In the genomic region with DNA sequence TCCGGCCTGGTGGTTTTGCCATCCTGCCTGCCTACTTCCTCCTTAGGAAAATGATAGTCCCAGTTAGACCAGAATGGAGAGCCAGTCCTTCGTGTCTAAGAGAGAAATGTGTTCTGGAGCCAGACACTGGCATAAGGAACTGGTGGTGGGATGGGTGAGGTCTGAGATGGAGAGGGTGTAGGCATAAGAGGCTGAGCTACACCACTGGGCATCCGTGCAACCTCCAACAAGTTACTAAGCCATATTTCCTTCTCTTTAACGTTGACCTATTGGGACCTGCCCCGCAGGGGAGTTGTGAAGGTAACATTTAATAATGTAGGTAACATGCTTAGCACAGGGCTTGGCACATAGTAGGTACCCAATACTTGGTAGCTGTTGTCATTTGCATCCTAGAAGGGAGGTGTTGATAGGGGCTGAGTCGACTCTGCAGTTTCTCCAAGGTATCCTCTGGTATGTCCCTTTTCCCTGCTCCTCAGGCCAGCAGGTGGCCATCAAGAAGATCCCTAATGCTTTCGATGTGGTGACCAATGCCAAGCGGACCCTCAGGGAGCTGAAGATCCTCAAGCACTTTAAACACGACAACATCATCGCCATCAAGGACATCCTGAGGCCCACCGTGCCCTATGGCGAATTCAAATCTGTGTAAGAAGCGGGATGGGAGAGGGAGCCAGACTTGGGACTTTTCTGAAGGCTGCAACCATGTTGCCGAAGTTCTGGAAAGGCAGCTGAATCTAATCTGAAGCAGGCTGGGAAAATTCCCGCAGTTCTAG, we compare ENCODE assay signal across 11 cellular contexts. TPM values are rescaled to one million over a fixed set of nuclear protein-coding genes. Genes with fewer than 3 reads are reported as not detected.
DNase-seq lines count a peak whose midpoint lies in the region; ATAC-seq, FAIRE-seq and TF ChIP-seq lines count a peak whose summit lies in the region.
"Had no signal": no experiment of that assay in that cellular context is flagged by ENCODE, and none has a peak within 500 bp of the region (broad histone marks: within the 10 kb centered on the region; RNA-seq: fewer than 3 reads in every experiment).

No MANE protein-coding gene starts in this region.

- no peaks in the 10 kb centered on the region for H3K9me3 Mint-ChIP-seq in activated T-cell treated with anti-CD3 and anti-CD28 coated beads, Interleukin-2, amount 50 U/mL, for 72 hours
- no peaks in the 10 kb centered on the region for H3K9me3 Mint-ChIP-seq in type B pancreatic cell

- no peak for TF ChIP-seq EP300 in GM12878 (IDR thresholded peaks at IDR 0.05; ENCODE audit: borderline replicate concordance in 1 of 2, control insufficient read depth in 1 of 2, low read depth in 2 of 2, low read length in 2 of 2)

- CTCF ChIA-PET in GM12878 (lab: Yijun Ruan, JAX), result interaction anchor here (1.7 kb wide), 1 partner anchor 17 kb away, joined by 8 read pairs; a partner anchor contains a TSS

- no peaks in the 10 kb centered on the region for H3K27me3 Mint-ChIP-seq in activated T-cell treated with anti-CD3 and anti-CD28 coated beads, Interleukin-2, amount 50 U/mL, for 72 hours (ENCODE audit: low read depth)
- H3K27me3 Mint-ChIP-seq in type B pancreatic cell, result no peaks in the 10 kb centered on the region

- POLR2A ChIA-PET in GM12878 (lab: Charles Lee), result interaction anchor here (1.5 kb wide), 1 partner anchor 17 kb away, joined by 3 read pairs; no protein-coding TSS in a partner anchor

- H3K4me1 ChIP-seq in GM12878 (ENCODE audit: control insufficient read depth, insufficient read depth, low read length) (no peaks in the 10 kb centered on the region), lung (ENCODE audit: control insufficient read depth in 2 of 2, insufficient read depth in 2 of 2, low read length in 2 of 2) (peaks cover 3 to 4% of the 10 kb centered on the region in 2 donors)

- no peak for TF ChIP-seq RAD21 in GM12878 (IDR thresholded peaks at IDR 0.05; ENCODE audit: insufficient read depth, low read depth, low read length)

- no peak overlapping the region for H3K27ac ChIP-seq in GM12878 (ENCODE audit: control insufficient read depth, insufficient read depth)
- H3K27ac ChIP-seq in lung (ENCODE audit: low read depth in 1 of 2, low read length in 1 of 2), result peak overlapping the region in 1 of 2 donors; percentile 99

- BruUV-seq in GM12878 (replicated peaks; lab: Mats Ljungman, UMichigan), result TSS peak; percentile 59

- TF ChIP-seq CTCF in GM12878 (IDR thresholded peaks at IDR 0.05 in 2 of 3, conservative IDR thresholded peaks at IDR 0.05 in 1 of 3; ENCODE audit: control insufficient read depth in 2 of 3, extremely low read depth in 1 of 3, insufficient read depth in 1 of 3, low read depth in 3 of 3, low read length in 3 of 3) (no peak), lung (IDR thresholded peaks at IDR 0.05; ENCODE audit: control extremely low read depth, extremely low read depth) (no peak), type B pancreatic cell (conservative IDR thresholded peaks at IDR 0.05) (no peak)

- peaks cover 26% of the 10 kb centered on the region for H3K4me1 Mint-ChIP-seq in activated T-cell treated with anti-CD3 and anti-CD28 coated beads, Interleukin-2, amount 50 U/mL, for 72 hours (ENCODE audit: low read depth)
- peaks cover 37% of the 10 kb centered on the region for H3K4me1 Mint-ChIP-seq in type B pancreatic cell (ENCODE audit: unreplicated experiment)

- intact Hi-C loops in GM12878 (cut with micrococcal nuclease; ENCODE audit: unreplicated experiment), result loop anchor here (5.0 kb wide), 1 partner anchor 83 kb away; no protein-coding TSS in a partner anchor

- TF ChIP-seq POLR2A in GM12878 (IDR thresholded peaks at IDR 0.05; ENCODE audit: low read depth, low read length), result no peak

- RAD21 ChIA-PET in GM12878 (lab: Charles Lee; ENCODE audit: unreplicated experiment), result no interaction called here

- peak overlapping the region; percentile 90 to 100 for H3K4me3 Mint-ChIP-seq in activated T-cell treated with anti-CD3 and anti-CD28 coated beads, Interleukin-2, amount 50 U/mL, for 72 hours
- peak overlapping the region; percentile 98 for H3K4me3 Mint-ChIP-seq in type B pancreatic cell

- FAIRE-seq in GM12878 (lab: Jason Lieb, UNC), result no peak
- FAIRE-seq: endometrium had no signal

- H3K79me2 ChIP-seq in GM12878 (ENCODE audit: control insufficient read depth, insufficient read depth, low read length), result peaks cover 4% of the 10 kb centered on the region

- H3K4me3 ChIP-seq in GM12878, result peak overlapping the region; percentile 87; the same call in 1 of the 2 replicates
- H3K4me3 ChIP-seq in lung, result peak overlapping the region; percentile 91

- H3K27ac Mint-ChIP-seq in activated T-cell treated with anti-CD3 and anti-CD28 coated beads, Interleukin-2, amount 50 U/mL, for 72 hours, result no peak overlapping the region
- peak overlapping the region; percentile 99 for H3K27ac Mint-ChIP-seq in type B pancreatic cell

- DNase-seq in activated T-cell treated with anti-CD3 and anti-CD28 coated beads, Interleukin-2, amount 50 U/mL, for 72 hours, result no peak
- DNase-seq in activated T-cell treated with anti-CD3 and anti-CD28 coated beads for 4 hours (no peak), GM12878 (ENCODE audit: low read depth, low spot score) (no peak), lung (ENCODE audit: low spot score) (no peak), type B pancreatic cell (ENCODE audit: extremely low spot score, unreplicated experiment) (no peak), NOMO-1 (lab: John Stamatoyannopoulos, UW; ENCODE audit: unreplicated experiment in 2 of 2) (no peak)

- H3K27me3 ChIP-seq in GM12878 (replicated peaks in 1 of 2; ENCODE audit: control insufficient read depth in 2 of 2, insufficient read depth in 2 of 2, low read length in 1 of 2) (no peaks in the 10 kb centered on the region), lung (ENCODE audit: control insufficient read depth, insufficient read depth) (no peaks in the 10 kb centered on the region)

- peak overlapping the region; percentile 78 for H3K4me2 ChIP-seq in GM12878 (ENCODE audit: control insufficient read depth, insufficient read depth)

- no peak overlapping the region for H2AFZ ChIP-seq in GM12878 (ENCODE audit: control insufficient read depth, low read depth, low read length)

- no peak for ATAC-seq in activated T-cell treated with anti-CD3 and anti-CD28 coated beads, Interleukin-2, amount 50 U/mL, for 72 hours (replicated peaks in 1 of 2)
- ATAC-seq in GM12878 (no peak), lung (ENCODE audit: insufficient read depth, low FRiP score) (no peak), HG02884 (IDR thresholded peaks at IDR 0.05; ENCODE audit: unreplicated experiment) (no peak), HG02840 (IDR thresholded peaks at IDR 0.05; ENCODE audit: low FRiP score, unreplicated experiment) (no peak)

- H3K36me3 Mint-ChIP-seq in activated T-cell treated with anti-CD3 and anti-CD28 coated beads, Interleukin-2, amount 50 U/mL, for 72 hours (ENCODE audit: insufficient read depth in 2 of 2), result peaks cover 0 to 4% of the 10 kb centered on the region in 2 donors
- peaks cover 13% of the 10 kb centered on the region for H3K36me3 Mint-ChIP-seq in type B pancreatic cell

- WGBS in GM12878 (ENCODE audit: insufficient coverage, insufficient replicate concordance, low lambda C conversion rate, missing lambda C conversion rate), result 88% methylated on average over 15 of the region's 15 CpGs
- 76 to 80% methylated on average over 15 of the region's 15 CpGs for WGBS in lung, 2 donors

- H3K36me3 ChIP-seq in GM12878 (ENCODE audit: control insufficient read depth in 2 of 2, insufficient read depth in 2 of 2, low read length in 1 of 2) (peaks cover 4 to 18% of the 10 kb centered on the region in 2 experiments), lung (ENCODE audit: control insufficient read depth in 2 of 2, insufficient read depth in 2 of 2, low read length in 2 of 2) (peaks cover 3 to 45% of the 10 kb centered on the region in 2 donors)

- H3K9me3 ChIP-seq in GM12878 (replicated peaks; ENCODE audit: control insufficient read depth, insufficient read depth, low read length) (no peaks in the 10 kb centered on the region), lung (ENCODE audit: control insufficient read depth in 2 of 2, insufficient read depth in 1 of 2, low read length in 1 of 2) (peaks cover 0 to 2% of the 10 kb centered on the region in 2 donors)

- no peaks in the 10 kb centered on the region for H4K20me1 ChIP-seq in GM12878 (ENCODE audit: control insufficient read depth, insufficient read depth)

- peak overlapping the region; percentile 64 for H3K9ac ChIP-seq in GM12878 (ENCODE audit: control insufficient read depth, insufficient read depth, low read length)

- in situ Hi-C loops in GM12878 (cut with MboI), result no loop called here

- SMC1A ChIA-PET in GM12878 (lab: Charles Lee; ENCODE audit: uncharacterized antibody, unreplicated experiment), result interaction anchor here (1.0 kb wide), 1 partner anchor 18 kb away, joined by 3 read pairs; no protein-coding TSS in a partner anchor

RNA-seq across cellular contexts. Expression of a gene that starts 1.2 kb away (rescaled TPM):
- 10 to 100 TPM; 13.6 to 16.7 TPM for total RNA-seq in activated T-cell treated with anti-CD3 and anti-CD28 coated beads, Interleukin-2, amount 50 U/mL, for 72 hours
- total RNA-seq in GM12878 (2013; cell fraction: nucleolus; rRNA removed), result 20.9 and 25.3 TPM in 2 replicates
- total RNA-seq in GM12878 (2014; rRNA removed) (2.1 and 3.7 TPM in 2 replicates), GM12878 (2014; rRNA removed; fragmentation: Illumina TruSeq; extraction: Trizol) (2.1 and 2.7 TPM in 2 replicates), GM12878 (2021) (11.1 and 13.5 TPM in 2 replicates), lung (10 to 100 TPM; 21.6 to 45.7 TPM), type B pancreatic cell (ENCODE audit: low replicate concordance) (32.1 and 44.3 TPM in 2 replicates)
- 6.9 TPM for polyA plus RNA-seq in GM12878 (2011; ENCODE audit: low read depth)
- polyA plus RNA-seq in GM12878 (2011; rRNA removed) (1.6 and 3.2 TPM in 2 replicates), GM12878 (2014; fragmentation: Illumina TruSeq; extraction: Trizol) (5.1 and 7.8 TPM in 2 replicates), GM12878 (2014; fragmentation: Nextera tagmentation; extraction: Ambion mirVana) (1 to 10 TPM in 1 of 2 experiments, under 1 TPM in 1; 0.37 to 1.3 TPM), GM12878 (2014; rRNA removed) (7.6 and 12.0 TPM in 2 replicates), GM12878 (2016; fragmentation: Nextera tagmentation; extraction: Ambion mirVana) (10 to 100 TPM in 1 of 2 experiments, 1 to 10 TPM in 1; 8.2 to 11.1 TPM), lung (10 to 100 TPM; 13.7 to 23.9 TPM)
- polyA plus RNA-seq in GM12878 (2011; cell fraction: cytosol; rRNA removed), result 4.5 and 5.4 TPM in 2 replicates
- 15.6 and 17.1 TPM in 2 replicates for polyA plus RNA-seq in GM12878 (2011; cell fraction: nucleus; rRNA removed)
- polyA plus RNA-seq in GM12878 (2012), result 7.0 and 10.0 TPM in 2 replicates
- 11.0 and 17.0 TPM in 2 replicates for polyA minus RNA-seq in GM12878 (2011; rRNA and poly(A)+ RNA removed)
- polyA minus RNA-seq in GM12878 (2011; cell fraction: cytosol; rRNA and poly(A)+ RNA removed), result 6.4 TPM in 2 replicates
- polyA minus RNA-seq in GM12878 (2011; cell fraction: nucleus; rRNA and poly(A)+ RNA removed), result 19.1 and 30.2 TPM in 2 replicates

RNA-seq across cellular contexts. Expression of a gene that starts 7.5 kb away (rescaled TPM):
- total RNA-seq in activated T-cell treated with anti-CD3 and anti-CD28 coated beads, Interleukin-2, amount 50 U/mL, for 72 hours, result under 1 TPM; 0.44 to 0.82 TPM
- total RNA-seq in GM12878 (2013; cell fraction: nucleolus; rRNA removed), result not detected in 2 replicates
- not detected in 2 replicates for total RNA-seq in GM12878 (2014; rRNA removed)
- not detected in 2 replicates for total RNA-seq in GM12878 (2014; rRNA removed; fragmentation: Illumina TruSeq; extraction: Trizol)
- total RNA-seq in GM12878 (2021), result 0.13 and 0.28 TPM in 2 replicates
- not detected for polyA plus RNA-seq in GM12878 (2011; ENCODE audit: low read depth)
- polyA plus RNA-seq in GM12878 (2011; rRNA removed), result not detected in 2 replicates
- not detected in 2 replicates for polyA plus RNA-seq in GM12878 (2011; cell fraction: cytosol; rRNA removed)
- polyA plus RNA-seq in GM12878 (2011; cell fraction: nucleus; rRNA removed), result not detected in 2 replicates
- not detected in 2 replicates for polyA plus RNA-seq in GM12878 (2012)
- polyA plus RNA-seq in GM12878 (2014; fragmentation: Illumina TruSeq; extraction: Trizol), result not detected in 2 replicates
- polyA plus RNA-seq in GM12878 (2014; fragmentation: Nextera tagmentation; extraction: Ambion mirVana), result not detected
- not detected in 2 replicates for polyA plus RNA-seq in GM12878 (2014; rRNA removed)
- under 1 TPM; 0.08 to 0.09 TPM for polyA plus RNA-seq in GM12878 (2016; fragmentation: Nextera tagmentation; extraction: Ambion mirVana)
- polyA minus RNA-seq in GM12878 (2011; rRNA and poly(A)+ RNA removed), result not detected in 2 replicates
- polyA minus RNA-seq in GM12878 (2011; cell fraction: cytosol; rRNA and poly(A)+ RNA removed), result not detected in 2 replicates
- polyA minus RNA-seq in GM12878 (2011; cell fraction: nucleus; rRNA and poly(A)+ RNA removed), result not detected in 2 replicates
- total RNA-seq in lung, result 100 to 1,000 TPM; 108 to 156 TPM
- polyA plus RNA-seq in lung, result 10 to 100 TPM; 45.7 to 76.4 TPM
- 2.6 and 18.0 TPM in 2 replicates for total RNA-seq in type B pancreatic cell (ENCODE audit: low replicate concordance)
- total RNA-seq: G401 had no signal

RNA-seq across cellular contexts. Expression of a gene that starts 17.0 kb away (rescaled TPM):
- total RNA-seq in activated T-cell treated with anti-CD3 and anti-CD28 coated beads, Interleukin-2, amount 50 U/mL, for 72 hours, result 1 to 10 TPM; 2.4 to 4.3 TPM
- 11.3 and 12.0 TPM in 2 replicates for total RNA-seq in GM12878 (2013; cell fraction: nucleolus; rRNA removed)
- 8.3 and 9.4 TPM in 2 replicates for total RNA-seq in GM12878 (2014; rRNA removed)
- 4.5 and 5.9 TPM in 2 replicates for total RNA-seq in GM12878 (2014; rRNA removed; fragmentation: Illumina TruSeq; extraction: Trizol)
- total RNA-seq in GM12878 (2021), result 8.1 and 9.5 TPM in 2 replicates
- polyA plus RNA-seq in GM12878 (2011; ENCODE audit: low read depth), result 12.7 TPM
- polyA plus RNA-seq in GM12878 (2011; rRNA removed), result 5.0 and 10.4 TPM in 2 replicates
- polyA plus RNA-seq in GM12878 (2011; cell fraction: cytosol; rRNA removed), result 15.0 TPM in 2 replicates
- 14.0 and 16.5 TPM in 2 replicates for polyA plus RNA-seq in GM12878 (2011; cell fraction: nucleus; rRNA removed)
- 8.7 and 8.9 TPM in 2 replicates for polyA plus RNA-seq in GM12878 (2012)
- polyA plus RNA-seq in GM12878 (2014; fragmentation: Illumina TruSeq; extraction: Trizol), result 4.9 and 8.7 TPM in 2 replicates
- polyA plus RNA-seq in GM12878 (2014; fragmentation: Nextera tagmentation; extraction: Ambion mirVana), result 10 to 100 TPM in 1 of 2 experiments, 1 to 10 TPM in 1; 8.2 to 10.2 TPM
- 11.8 and 14.9 TPM in 2 replicates for polyA plus RNA-seq in GM12878 (2014; rRNA removed)
- 10 to 100 TPM; 16.4 to 18.3 TPM for polyA plus RNA-seq in GM12878 (2016; fragmentation: Nextera tagmentation; extraction: Ambion mirVana)
- 6.3 and 9.0 TPM in 2 replicates for polyA minus RNA-seq in GM12878 (2011; rRNA and poly(A)+ RNA removed)
- 1.5 and 3.7 TPM in 2 replicates for polyA minus RNA-seq in GM12878 (2011; cell fraction: cytosol; rRNA and poly(A)+ RNA removed)
- polyA minus RNA-seq in GM12878 (2011; cell fraction: nucleus; rRNA and poly(A)+ RNA removed), result 2.9 and 5.4 TPM in 2 replicates
- total RNA-seq in lung, result 10 to 100 TPM; 23.7 to 47.9 TPM
- polyA plus RNA-seq in lung, result 10 to 100 TPM; 23.5 to 28.3 TPM
- total RNA-seq in type B pancreatic cell (ENCODE audit: low replicate concordance), result 13.8 and 23.2 TPM in 2 replicates

RNA-seq across cellular contexts. Expression of a gene that starts 31.5 kb away (rescaled TPM):
- 1 to 10 TPM in 1 of 2 donors, under 1 TPM in 1; 0.84 to 1.6 TPM for total RNA-seq in activated T-cell treated with anti-CD3 and anti-CD28 coated beads, Interleukin-2, amount 50 U/mL, for 72 hours
- 1.7 and 1.9 TPM in 2 replicates for total RNA-seq in GM12878 (2013; cell fraction: nucleolus; rRNA removed)
- total RNA-seq in GM12878 (2014; rRNA removed), result not detected in 2 replicates
- total RNA-seq in GM12878 (2014; rRNA removed; fragmentation: Illumina TruSeq; extraction: Trizol), result not detected in 2 replicates
- total RNA-seq in GM12878 (2021), result not detected in 2 replicates
- polyA plus RNA-seq in GM12878 (2011; ENCODE audit: low read depth), result not detected
- 0.03 TPM in 1 of 2 replicates, not detected in the other for polyA plus RNA-seq in GM12878 (2011; rRNA removed)
- 0.01 TPM in 1 of 2 replicates, not detected in the other for polyA plus RNA-seq in GM12878 (2011; cell fraction: cytosol; rRNA removed)
- polyA plus RNA-seq in GM12878 (2011; cell fraction: nucleus; rRNA removed), result 0.12 and 0.70 TPM in 2 replicates
- 0.07 and 0.28 TPM in 2 replicates for polyA plus RNA-seq in GM12878 (2012)
- polyA plus RNA-seq in GM12878 (2014; fragmentation: Illumina TruSeq; extraction: Trizol), result not detected in 2 replicates
- not detected for polyA plus RNA-seq in GM12878 (2014; fragmentation: Nextera tagmentation; extraction: Ambion mirVana)
- not detected in 2 replicates for polyA plus RNA-seq in GM12878 (2014; rRNA removed)
- polyA plus RNA-seq in GM12878 (2016; fragmentation: Nextera tagmentation; extraction: Ambion mirVana), result not detected
- polyA minus RNA-seq in GM12878 (2011; rRNA and poly(A)+ RNA removed), result not detected in 2 replicates
- polyA minus RNA-seq in GM12878 (2011; cell fraction: cytosol; rRNA and poly(A)+ RNA removed), result not detected in 2 replicates
- polyA minus RNA-seq in GM12878 (2011; cell fraction: nucleus; rRNA and poly(A)+ RNA removed), result not detected in 2 replicates
- total RNA-seq in lung, result 1 to 10 TPM; 2.4 to 6.9 TPM
- 1 to 10 TPM; 3.0 to 3.6 TPM for polyA plus RNA-seq in lung
- total RNA-seq in type B pancreatic cell (ENCODE audit: low replicate concordance), result 0.60 and 1.2 TPM in 2 replicates
- total RNA-seq: G401, LHCN-M2 had no signal
